8 cellular contexts compared by ENCODE assay signal in genomic region chr11:76236092-76237026, GRCh38. TPM values are rescaled to one million over a fixed set of nuclear protein-coding genes. Genes with fewer than 3 reads are reported as not detected.
DNase-seq lines count a peak whose midpoint lies in the region; ATAC-seq and TF ChIP-seq lines count a peak whose summit lies in the region.

No MANE protein-coding gene starts in this region.

- H3K27me3 ChIP-seq in iPS-20b (ENCODE audit: insufficient read depth, low read length) (peaks cover 18% of the 10 kb centered on the region), skeletal muscle satellite cell (ENCODE audit: control insufficient read depth, insufficient read depth, low read length) (peaks cover 3% of the 10 kb centered on the region)

- H3K27ac ChIP-seq in iPS-20b (ENCODE audit: low read length): no peak overlapping the region

- peak; percentile 11 for ATAC-seq in GM19397 (IDR thresholded peaks at IDR 0.05; ENCODE audit: unreplicated experiment)
- peak; percentile 68 for ATAC-seq in SK-N-SH treated with all-trans-retinoic acid at 6 μM for 48 hours
- no peak for ATAC-seq in GM18870 (IDR thresholded peaks at IDR 0.05; ENCODE audit: unreplicated experiment)

- in situ Hi-C loops in KBM-7 (cut with MboI; ENCODE audit: low pct_unique_long_range_greater_than_20kb, low sequenced_read_pairs): no loop called here

- H3K9me3 Mint-ChIP-seq in MCF 10A (ENCODE audit: unreplicated experiment): no peaks in the 10 kb centered on the region

- intact Hi-C loops in MCF 10A (cut with micrococcal nuclease): no loop called here

- CTCF ChIA-PET in MCF 10A (lab: Yijun Ruan, JAX): interaction anchor here (0.6 to 1.6 kb wide), 4 partner anchors 17 to 84 kb away, joined by 3 to 6 read pairs (median 4); no protein-coding TSS in a partner anchor

- DNase-seq in Ammon's horn (ENCODE audit: low spot score) (peak; percentile 70), KBM-7 (peak; percentile 84), MCF 10A (ENCODE audit: unreplicated experiment) (peak; percentile 74)

- H3K4me1 ChIP-seq in iPS-20b (ENCODE audit: insufficient read depth, low read length) (no peaks in the 10 kb centered on the region), skeletal muscle satellite cell (ENCODE audit: control insufficient read depth, insufficient read depth, low read length) (peaks cover 15% of the 10 kb centered on the region)

- peak overlapping the region; percentile 98 for H3K4me2 ChIP-seq in skeletal muscle satellite cell (ENCODE audit: low read length)

- peak overlapping the region; percentile 99 for H3K4me3 Mint-ChIP-seq in MCF 10A (ENCODE audit: unreplicated experiment)

- H3K36me3 ChIP-seq in iPS-20b (ENCODE audit: insufficient read depth, low read depth, low read length) (no peaks in the 10 kb centered on the region), skeletal muscle satellite cell (ENCODE audit: insufficient read depth, low read length) (no peaks in the 10 kb centered on the region)

- TF ChIP-seq CTCF in MCF 10A (IDR thresholded peaks at IDR 0.05; ENCODE audit: unreplicated experiment): no peak

- POLR2A ChIA-PET in MCF 10A (lab: Yijun Ruan, JAX): interaction anchor here (0.6 to 3.6 kb wide), 9 partner anchors 10 to 208 kb away, joined by 3 to 20 read pairs (median 5); no protein-coding TSS in a partner anchor

- H3K9me3 ChIP-seq in iPS-20b (ENCODE audit: insufficient read depth, low read depth, low read length): no peaks in the 10 kb centered on the region
- no peaks in the 10 kb centered on the region for H3K9me3 ChIP-seq in skeletal muscle satellite cell (replicated peaks; ENCODE audit: low read length)

- BruUV-seq in MCF 10A (replicated peaks; lab: Mats Ljungman, UMichigan): no TSS peak

- peak overlapping the region; percentile 85 for H3K27ac Mint-ChIP-seq in MCF 10A (ENCODE audit: low read depth, unreplicated experiment)

- H3K9ac ChIP-seq in iPS-20b (ENCODE audit: low read depth, low read length): peak overlapping the region; percentile 70; the same call in 1 of the 2 replicates
- H3K9ac ChIP-seq in skeletal muscle satellite cell (ENCODE audit: low read depth, low read length): peak overlapping the region; percentile 71

- peaks cover 6% of the 10 kb centered on the region for H3K4me1 Mint-ChIP-seq in MCF 10A (ENCODE audit: insufficient read depth, unreplicated experiment)

- peak overlapping the region; percentile 97 for H3K4me3 ChIP-seq in iPS-20b (ENCODE audit: low read length)
- peak overlapping the region; percentile 99 for H3K4me3 ChIP-seq in skeletal muscle satellite cell (ENCODE audit: low read length)

- peaks cover 21% of the 10 kb centered on the region for H3K36me3 Mint-ChIP-seq in MCF 10A (ENCODE audit: insufficient read depth, unreplicated experiment)

- no peaks in the 10 kb centered on the region for H3K27me3 Mint-ChIP-seq in MCF 10A (ENCODE audit: insufficient read depth, unreplicated experiment)

TF ChIP-seq in SK-N-SH treated with all-trans-retinoic acid at 6 μM for 48 hours, 23 proteins besides CTCF, POLR2A, EP300 and RAD21:
- TF ChIP-seq PPARA (CRISPR knock-in tag; IDR thresholded peaks at IDR 0.05; ENCODE audit: borderline replicate concordance) (no peak), BACH2 (CRISPR knock-in tag; IDR thresholded peaks at IDR 0.05; ENCODE audit: borderline replicate concordance) (no peak), GLIS3 (CRISPR knock-in tag; IDR thresholded peaks at IDR 0.05) (no peak), TCF4 (CRISPR knock-in tag; IDR thresholded peaks at IDR 0.05; ENCODE audit: borderline replicate concordance) (no peak), ZNF565 (CRISPR knock-in tag; conservative IDR thresholded peaks at IDR 0.05; ENCODE audit: low read depth) (no peak), ZFP3 (CRISPR knock-in tag; IDR thresholded peaks at IDR 0.05) (no peak), ESRRG (CRISPR knock-in tag; IDR thresholded peaks at IDR 0.05) (no peak), ISL1 (CRISPR knock-in tag; IDR thresholded peaks at IDR 0.05) (no peak), CSDC2 (CRISPR knock-in tag; IDR thresholded peaks at IDR 0.05) (no peak), PATZ1 (CRISPR knock-in tag; IDR thresholded peaks at IDR 0.05; ENCODE audit: borderline replicate concordance) (no peak)

RNA-seq across cellular contexts. Expression of gene WNT11, which starts 30.1 kb away (rescaled TPM):
- not detected in 2 replicates for total RNA-seq in MCF 10A (2022)
- total RNA-seq in skeletal muscle satellite cell (2012; rRNA removed): under 0.01 and 0.87 TPM in 2 replicates
